In genomic region chr5:1851290-1851934, GRCh38 we compare ENCODE assay signal across 29 cellular contexts. TPM values are rescaled to one million over a fixed set of nuclear protein-coding genes. Genes with fewer than 3 reads are reported as not detected.
DNase-seq lines count a peak whose midpoint lies in the region; ATAC-seq, FAIRE-seq and TF ChIP-seq lines count a peak whose summit lies in the region.
"Had no signal": no experiment of that assay in that cellular context is flagged by ENCODE, and none has a peak within 500 bp of the region (broad histone marks: within the 10 kb centered on the region; RNA-seq: fewer than 3 reads in every experiment).

No MANE protein-coding gene starts in this region.

- TF ChIP-seq POLR2A in endothelial cell of umbilical vein (IDR thresholded peaks at IDR 0.05; ENCODE audit: low read depth, low read length), result no peak

- H4K20me1 ChIP-seq in endothelial cell of umbilical vein (replicated peaks; ENCODE audit: control insufficient read depth, extremely low read depth, insufficient read depth, low read length), result no peaks in the 10 kb centered on the region

- H3K4me3 ChIP-seq in cardiac muscle cell (no peak overlapping the region), endothelial cell of umbilical vein (replicated peaks in 1 of 3; ENCODE audit: insufficient read depth in 1 of 3, low read depth in 1 of 3, low read length in 3 of 3) (no peak overlapping the region), mesendoderm (ENCODE audit: low read length) (no peak overlapping the region)
- H3K4me3 ChIP-seq: A549, prostate gland, sigmoid colon, upper lobe of right lung had no signal

- H3K4ac ChIP-seq in mesendoderm (ENCODE audit: low read depth, low read length), result no peak overlapping the region

- no peak overlapping the region for H4K5ac ChIP-seq in mesendoderm (ENCODE audit: low read length)

- H3K18ac ChIP-seq in mesendoderm (ENCODE audit: low read length), result no peak overlapping the region

- BruUV-seq in endothelial cell of umbilical vein (replicated peaks; lab: Mats Ljungman, UMichigan), result no TSS peak

- H3K9ac ChIP-seq in endothelial cell of umbilical vein (replicated peaks; ENCODE audit: extremely low read depth, insufficient read depth, low read length) (no peak overlapping the region), mesendoderm (ENCODE audit: low read length) (peak overlapping the region; percentile 11)

- no peak overlapping the region for H2AK5ac ChIP-seq in mesendoderm (ENCODE audit: low read length)

- H3K9me3 ChIP-seq in cardiac muscle cell (ENCODE audit: low read depth) (no peaks in the 10 kb centered on the region), endothelial cell of umbilical vein (replicated peaks; ENCODE audit: control insufficient read depth, insufficient read depth, low read length) (no peaks in the 10 kb centered on the region)
- H3K9me3 ChIP-seq: A549, prostate gland, sigmoid colon, upper lobe of right lung had no signal

- WGBS in mesendoderm (ENCODE audit: extremely low coverage, insufficient coverage, low lambda C conversion rate), result no CpG with 5 or more reads among the region's 34 CpGs

- no peaks in the 10 kb centered on the region for H3K79me1 ChIP-seq in mesendoderm (ENCODE audit: low read length)

- H4K8ac ChIP-seq in mesendoderm (ENCODE audit: low read depth, low read length), result no peak overlapping the region

- dilution Hi-C loops in endothelial cell of umbilical vein (cut with MboI; ENCODE audit: extremely low pct_ligation_motif_present, low sequenced_read_pairs), result no loop called here

- FAIRE-seq in endothelial cell of umbilical vein (lab: Jason Lieb, UNC), result no peak
- FAIRE-seq: A549, bronchial epithelial cell, endometrium, GM18507 had no signal

- H3K27ac ChIP-seq in cardiac muscle cell, result peak overlapping the region; percentile 68
- H3K27ac ChIP-seq in endothelial cell of umbilical vein (ENCODE audit: insufficient read depth, low read depth, low read length), result no peak overlapping the region
- no peak overlapping the region for H3K27ac ChIP-seq in mesendoderm (ENCODE audit: low read depth, low read length)
- H3K27ac ChIP-seq: A549, prostate gland, RWPE1, sigmoid colon, upper lobe of right lung had no signal

- H3K4me1 ChIP-seq in cardiac muscle cell (ENCODE audit: low read depth) (peaks cover 27% of the 10 kb centered on the region), endothelial cell of umbilical vein (ENCODE audit: control insufficient read depth, extremely low read depth, insufficient read depth, low read length) (no peaks in the 10 kb centered on the region), mesendoderm (ENCODE audit: control insufficient read depth, low read depth, low read length) (no peaks in the 10 kb centered on the region)
- H3K4me1 ChIP-seq: A549, prostate gland, upper lobe of right lung had no signal

- no peak overlapping the region for H2BK15ac ChIP-seq in mesendoderm (replicated peaks; ENCODE audit: low read depth)

- no peaks in the 10 kb centered on the region for H3K79me2 ChIP-seq in endothelial cell of umbilical vein (ENCODE audit: control insufficient read depth, insufficient read depth, low read length)
- no peaks in the 10 kb centered on the region for H3K79me2 ChIP-seq in mesendoderm (ENCODE audit: control insufficient read depth, insufficient read depth, low read length)

- H2AFZ ChIP-seq in endothelial cell of umbilical vein (ENCODE audit: low read depth, low read length), result no peak overlapping the region

- H3K9me1 ChIP-seq in endothelial cell of umbilical vein (replicated peaks; ENCODE audit: control insufficient read depth, extremely low read depth, insufficient read depth, low read length), result no peaks in the 10 kb centered on the region

- CTCF ChIA-PET in endothelial cell of umbilical vein (lab: Charles Lee), result no interaction called here

- H3K36me3 ChIP-seq in cardiac muscle cell, result no peaks in the 10 kb centered on the region
- no peaks in the 10 kb centered on the region for H3K36me3 ChIP-seq in endothelial cell of umbilical vein (ENCODE audit: control insufficient read depth in 2 of 2, extremely low read depth in 1 of 2, insufficient read depth in 2 of 2, low read length in 2 of 2)
- no peaks in the 10 kb centered on the region for H3K36me3 ChIP-seq in mesendoderm (ENCODE audit: control insufficient read depth, insufficient read depth, low read length)
- H3K36me3 ChIP-seq: prostate gland, sigmoid colon, upper lobe of right lung had no signal

- H3K23ac ChIP-seq in mesendoderm (ENCODE audit: low read length), result no peak overlapping the region

- intact Hi-C loops in left cardiac atrium (cut with DNase I), result no loop called here
- intact Hi-C loops in endothelial cell of umbilical vein (cut with micrococcal nuclease), result no loop called here

- H3K27me3 ChIP-seq in cardiac muscle cell, result no peaks in the 10 kb centered on the region
- peaks cover 8 to 17% of the 10 kb centered on the region in 2 experiments for H3K27me3 ChIP-seq in endothelial cell of umbilical vein (ENCODE audit: control insufficient read depth in 2 of 2, insufficient read depth in 2 of 2, low read length in 2 of 2)
- H3K27me3 ChIP-seq in mesendoderm (ENCODE audit: insufficient read depth, low read length, poor library complexity), result peaks cover 27% of the 10 kb centered on the region

- TF ChIP-seq CTCF in cardiac muscle cell (IDR thresholded peaks at IDR 0.05; ENCODE audit: low read depth, low read length), result no peak
- no peak for TF ChIP-seq CTCF in endothelial cell of umbilical vein (IDR thresholded peaks at IDR 0.05; ENCODE audit: extremely low read depth in 1 of 2, insufficient read depth in 1 of 2, low read depth in 1 of 2, low read length in 2 of 2)

- POLR2A ChIA-PET in endothelial cell of umbilical vein (lab: Charles Lee), result no interaction called here

- DNase-seq in cardiac muscle cell (ENCODE audit: low read depth in 1 of 2, low spot score in 1 of 2) (no peak), left cardiac atrium (no peak), endothelial cell of umbilical vein (ENCODE audit: low read depth, low spot score) (no peak), mesendoderm (no peak), NCI-H1930 (lab: John Stamatoyannopoulos, UW) (no peak), HuH-7 (ENCODE audit: low spot score) (no peak)
- DNase-seq in stimulated activated CD4-positive, alpha-beta T cell treated with anti-CD3 and anti-CD28 coated beads, Interleukin-2, amount 100 ng/mL, for 48 hours, result no peak
- DNase-seq in activated CD4-positive, CD25-positive, alpha-beta regulatory T cell treated with anti-CD3 and anti-CD28 coated beads, Interleukin-2, amount 50 U/mL, for 72 hours, result no peak
- DNase-seq: activated CD4-positive, alpha-beta T cell treated with anti-CD3 and anti-CD28 coated beads, Interleukin-2, amount 50 U/mL, for 1 hour; activated naive CD4-positive, alpha-beta T cell treated with anti-CD3 and anti-CD28 coated beads, Interleukin-2, amount 50 U/mL, for 16 hours; amygdala; cortex of kidney; DMS53; immature natural killer cell; KG1; MM.1S; NCI-H146; sigmoid colon; stimulated activated CD4-positive, alpha-beta T cell treated with anti-CD3 and anti-CD28 coated beads, Interleukin-15, amount 100 ng/mL, for 24 hours; upper lobe of right lung had no signal

- ATAC-seq in left cardiac atrium, result no peak
- ATAC-seq: A549, upper lobe of right lung had no signal

- peak overlapping the region; percentile 42 for H3K56ac ChIP-seq in mesendoderm (ENCODE audit: low read length)

- H3K4me2 ChIP-seq in endothelial cell of umbilical vein (ENCODE audit: insufficient read depth, low read length) (no peak overlapping the region), mesendoderm (ENCODE audit: low read length) (peak overlapping the region; percentile 57)
- H3K4me2 ChIP-seq: A549 had no signal

- H2BK120ac ChIP-seq in mesendoderm (ENCODE audit: low read depth, low read length), result no peak overlapping the region

- H2BK5ac ChIP-seq in mesendoderm (ENCODE audit: low read length), result no peak overlapping the region

RNA-seq across cellular contexts. Expression of gene IRX4, which starts 31.3 kb away (rescaled TPM):
- total RNA-seq in cardiac muscle cell, result 284 and 308 TPM in 2 replicates
- 208 and 257 TPM in 2 replicates for polyA plus RNA-seq in cardiac muscle cell
- under 1 TPM; 0.18 to 0.50 TPM for total RNA-seq in left cardiac atrium
- total RNA-seq in endothelial cell of umbilical vein, result not detected in 2 replicates
- polyA plus RNA-seq in endothelial cell of umbilical vein, result not detected in 2 replicates
- not detected in 2 replicates for polyA plus RNA-seq in endothelial cell of umbilical vein (2011; cell fraction: cytosol; rRNA removed)
- polyA plus RNA-seq in endothelial cell of umbilical vein (2011; cell fraction: nucleus; rRNA removed), result not detected in 2 replicates
- polyA plus RNA-seq in endothelial cell of umbilical vein (2012), result not detected in 2 replicates
- not detected in 2 replicates for polyA minus RNA-seq in endothelial cell of umbilical vein
- not detected for polyA minus RNA-seq in endothelial cell of umbilical vein (2011; cell fraction: cytosol; rRNA and poly(A)+ RNA removed)
- not detected in 2 replicates for polyA minus RNA-seq in endothelial cell of umbilical vein (2011; cell fraction: nucleus; rRNA and poly(A)+ RNA removed)
- 0.51 TPM for polyA plus RNA-seq in mesendoderm (2013, experiment 1 of 2)
- polyA plus RNA-seq in mesendoderm (2013, experiment 2 of 2), result 0.48 TPM
- total RNA-seq: liver, mucosa of gallbladder, sigmoid colon, upper lobe of right lung had no signal
- polyA plus RNA-seq: BJ, immature natural killer cell, liver had no signal

RNA-seq across cellular contexts. Expression of gene NDUFS6, which starts 50.2 kb away (rescaled TPM):
- 141 and 286 TPM in 2 replicates for total RNA-seq in cardiac muscle cell
- 281 and 371 TPM in 2 replicates for polyA plus RNA-seq in cardiac muscle cell
- 10 to 100 TPM; 84.2 to 86.1 TPM for total RNA-seq in left cardiac atrium
- 42.5 and 49.9 TPM in 2 replicates for total RNA-seq in endothelial cell of umbilical vein
- 127 and 139 TPM in 2 replicates for polyA plus RNA-seq in endothelial cell of umbilical vein
- polyA plus RNA-seq in endothelial cell of umbilical vein (2011; cell fraction: cytosol; rRNA removed), result 119 and 144 TPM in 2 replicates
- 42.4 and 58.5 TPM in 2 replicates for polyA plus RNA-seq in endothelial cell of umbilical vein (2011; cell fraction: nucleus; rRNA removed)
- polyA plus RNA-seq in endothelial cell of umbilical vein (2012), result 91.8 and 104 TPM in 2 replicates
- 18.1 and 23.8 TPM in 2 replicates for polyA minus RNA-seq in endothelial cell of umbilical vein
- 153 TPM for polyA minus RNA-seq in endothelial cell of umbilical vein (2011; cell fraction: cytosol; rRNA and poly(A)+ RNA removed)
- 6.7 and 9.0 TPM in 2 replicates for polyA minus RNA-seq in endothelial cell of umbilical vein (2011; cell fraction: nucleus; rRNA and poly(A)+ RNA removed)
- polyA plus RNA-seq in mesendoderm (2013, experiment 1 of 2), result 176 TPM
- 172 TPM for polyA plus RNA-seq in mesendoderm (2013, experiment 2 of 2)

RNA-seq across cellular contexts. Expression of gene MRPL36, which starts 51.8 kb away (rescaled TPM):
- total RNA-seq in cardiac muscle cell, result 73.9 and 101 TPM in 2 replicates
- 195 and 206 TPM in 2 replicates for polyA plus RNA-seq in cardiac muscle cell
- 10 to 100 TPM; 47.3 to 50.9 TPM for total RNA-seq in left cardiac atrium
- total RNA-seq in endothelial cell of umbilical vein, result 63.4 and 70.3 TPM in 2 replicates
- 72.7 and 89.2 TPM in 2 replicates for polyA plus RNA-seq in endothelial cell of umbilical vein
- polyA plus RNA-seq in endothelial cell of umbilical vein (2011; cell fraction: cytosol; rRNA removed), result 96.5 and 109 TPM in 2 replicates
- polyA plus RNA-seq in endothelial cell of umbilical vein (2011; cell fraction: nucleus; rRNA removed), result 35.9 and 36.0 TPM in 2 replicates
- 105 and 117 TPM in 2 replicates for polyA plus RNA-seq in endothelial cell of umbilical vein (2012)
- polyA minus RNA-seq in endothelial cell of umbilical vein, result 31.4 and 41.6 TPM in 2 replicates
- 104 TPM for polyA minus RNA-seq in endothelial cell of umbilical vein (2011; cell fraction: cytosol; rRNA and poly(A)+ RNA removed)
- polyA minus RNA-seq in endothelial cell of umbilical vein (2011; cell fraction: nucleus; rRNA and poly(A)+ RNA removed), result 15.3 and 18.4 TPM in 2 replicates
- 90.2 TPM for polyA plus RNA-seq in mesendoderm (2013, experiment 1 of 2)
- polyA plus RNA-seq in mesendoderm (2013, experiment 2 of 2), result 88.1 TPM

Comparison
In these comparisons a context has a peak if more than half of its experiments do, and no peak if none do; other contexts are left out.
1. RNA of gene IRX4, which starts 31.3 kb away (total RNA-seq): 284 to 308 TPM in cardiac muscle cell; 0.18 to 0.50 TPM in left cardiac atrium and not detected in endothelial cell of umbilical vein; every median in the first group is over 100 times any median in the second.